ENCODE assay signal across 8 cellular contexts in genomic region chr5:91378683-91379601, GRCh38. TPM values are rescaled to one million over a fixed set of nuclear protein-coding genes. Genes with fewer than 3 reads are reported as not detected.
DNase-seq lines count a peak whose midpoint lies in the region; ATAC-seq, FAIRE-seq and TF ChIP-seq lines count a peak whose summit lies in the region.

No MANE protein-coding gene starts in this region.

- peak overlapping the region; percentile 48 for H3K4me2 ChIP-seq in K562 (ENCODE audit: insufficient read depth, low read length)

- H3K36me3 ChIP-seq in HUES6 (ENCODE audit: control insufficient read depth, insufficient read depth, low read length) (peaks cover 38% of the 10 kb centered on the region), K562 (ENCODE audit: control insufficient read depth, insufficient read depth, low read length) (peaks cover 53% of the 10 kb centered on the region), mesodermal cell (ENCODE audit: control insufficient read depth, insufficient read depth, low read length) (peaks cover 23% of the 10 kb centered on the region)

- TF ChIP-seq CTCF in AG10803 (conservative IDR thresholded peaks at IDR 0.05; ENCODE audit: low read length) (no peak), K562 (IDR thresholded peaks at IDR 0.05 in 2 of 3, conservative IDR thresholded peaks at IDR 0.05 in 1 of 3; ENCODE audit: insufficient read depth in 2 of 3, low read depth in 1 of 3, low read length in 3 of 3) (no peak)

- no peak for TF ChIP-seq POLR2A in K562 (conservative IDR thresholded peaks at IDR 0.05)

- intact Hi-C loops in K562 (cut with micrococcal nuclease): no loop called here

- H3K9me3 ChIP-seq in HUES6 (ENCODE audit: control insufficient read depth, insufficient read depth, low read depth, low read length) (no peaks in the 10 kb centered on the region), K562 (replicated peaks; ENCODE audit: control insufficient read depth, insufficient read depth, low read depth, low read length) (no peaks in the 10 kb centered on the region), mesodermal cell (ENCODE audit: control insufficient read depth, low read length) (no peaks in the 10 kb centered on the region)

- peaks cover 1% of the 10 kb centered on the region; the same call in 1 of the 2 replicates for H3K4me1 ChIP-seq in HUES6 (ENCODE audit: control insufficient read depth, insufficient read depth, low read length)
- no peaks in the 10 kb centered on the region; a peak in 1 of 5 replicates for H3K4me1 ChIP-seq in K562 (replicated peaks in 1 of 2; ENCODE audit: control insufficient read depth in 2 of 2, insufficient read depth in 2 of 2, low read length in 2 of 2)
- H3K4me1 ChIP-seq in mesodermal cell (ENCODE audit: control insufficient read depth, insufficient read depth, low read length, poor library complexity, severe bottlenecking): peaks cover 3% of the 10 kb centered on the region

- TF ChIP-seq EP300 in K562 (IDR thresholded peaks at IDR 0.05; ENCODE audit: low read length): no peak

- CTCF ChIA-PET in K562 (lab: Yijun Ruan, JAX; ENCODE audit: low intra/inter-chr PET ratio): no interaction called here

- POLR2A ChIA-PET in K562 (lab: Yijun Ruan, JAX): interaction anchor here (0.6 to 2.1 kb wide), 13 partner anchors 8 to 514 kb away, joined by 3 to 26 read pairs (median 6); no protein-coding TSS in a partner anchor

- H3K27ac ChIP-seq in HUES6 (ENCODE audit: low read depth, low read length) (peak overlapping the region; percentile 92), K562 (ENCODE audit: extremely low read depth, low read depth, low read length) (peak overlapping the region; percentile 96; the same call in 2 of the 3 replicates), mesodermal cell (ENCODE audit: low read depth, low read length, severe bottlenecking) (peak overlapping the region; percentile 100)

- no peak for FAIRE-seq in K562 (lab: Jason Lieb, UNC)

- H3K4me3 ChIP-seq in AG10803 (ENCODE audit: low read length) (peak overlapping the region; percentile 81), HUES6 (ENCODE audit: low read depth, low read length) (peak overlapping the region; percentile 77), K562 (peak overlapping the region; percentile 60), mesodermal cell (ENCODE audit: extremely low read depth, insufficient read depth, low read length, poor library complexity, severe bottlenecking) (peak overlapping the region; percentile 74)

- H3K9ac ChIP-seq in HUES6 (ENCODE audit: low read length) (peak overlapping the region; percentile 93), K562 (ENCODE audit: insufficient read depth in 1 of 2, low read depth in 2 of 2, low read length in 2 of 2) (peak overlapping the region in 1 of 2 experiments; percentile 99; a peak in 3 of 4 replicates)

- no peak for TF ChIP-seq RAD21 in K562 (CRISPR knock-in tag; conservative IDR thresholded peaks at IDR 0.05 in 1 of 2, IDR thresholded peaks at IDR 0.05 in 1 of 2)

- in situ Hi-C loops in K562 (cut with MboI): no loop called here

- no peaks in the 10 kb centered on the region for H3K27me3 ChIP-seq in HUES6 (ENCODE audit: control insufficient read depth, insufficient read depth, low read length)
- H3K27me3 ChIP-seq in K562 (ENCODE audit: control insufficient read depth in 2 of 2, insufficient read depth in 2 of 2, low read length in 2 of 2): no peaks in the 10 kb centered on the region

- H4K20me1 ChIP-seq in K562 (replicated peaks; ENCODE audit: control insufficient read depth, insufficient read depth, low read length): 0 out of 2 replicates have a peak, but pooled peaks cover 3% of the 10 kb centered on the region

- 3% methylated on average over 11 of the region's 11 CpGs for WGBS in K562 (ENCODE audit: insufficient coverage, low coverage, missing lambda C conversion rate)
- WGBS in mesodermal cell (ENCODE audit: insufficient coverage in 2 of 2), 2 experiments: 20% methylated on average over 2 of the region's 11 CpGs; no CpG with 5 or more reads in 1 of the 2 experiments

- no peak for DNase-seq in AG10803 (ENCODE audit: low read depth)
- peak in 1 of 4 experiments; percentile 23 for DNase-seq in K562 (ENCODE audit: extremely low read depth in 1 of 4, low spot score in 3 of 4)
- DNase-seq in iPS-NIHi7 (ENCODE audit: extremely low spot score): no peak
- DNase-seq in activated gamma-delta T cell (lab: John Stamatoyannopoulos, UW): no peak
- no peak for DNase-seq in SKM-1 treated with dmso at 0.1 percent for 144 hours (lab: John Stamatoyannopoulos, UW; ENCODE audit: unreplicated experiment)
- no peak for DNase-seq in MV-4-11 (lab: John Stamatoyannopoulos, UW)

- BruUV-seq in K562 (replicated peaks; lab: Mats Ljungman, UMichigan): no TSS peak

- no peak overlapping the region for H2AFZ ChIP-seq in K562 (ENCODE audit: low read depth, low read length)

- H3K9me1 ChIP-seq in K562 (ENCODE audit: control insufficient read depth, insufficient read depth, low read length): no peaks in the 10 kb centered on the region

- H3K79me2 ChIP-seq in K562 (ENCODE audit: control insufficient read depth, insufficient read depth, low read length): peaks cover 92% of the 10 kb centered on the region

- ATAC-seq in K562: no peak

TF ChIP-seq in K562, 482 proteins besides CTCF, POLR2A, EP300 and RAD21 (continues in another document):
- TF ChIP-seq TSC22D4 (tag; IDR thresholded peaks at IDR 0.05): no peak
- TF ChIP-seq WHSC1 (IDR thresholded peaks at IDR 0.05; ENCODE audit: low read length): no peak
- TF ChIP-seq TBL1XR1 (IDR thresholded peaks at IDR 0.05; ENCODE audit: low read length in 2 of 2): 0 out of 4 replicates have a peak, but pooled peaks of 1 of the 2 experiments have one; percentile 10
- TF ChIP-seq PML (IDR thresholded peaks at IDR 0.05; ENCODE audit: low read length): no peak
- peak; percentile 90 for TF ChIP-seq RBM25 (IDR thresholded peaks at IDR 0.05; ENCODE audit: low read depth, low read length, severe bottlenecking)
- no peak for TF ChIP-seq ZNF165 (CRISPR knock-in tag; IDR thresholded peaks at IDR 0.05; ENCODE audit: borderline replicate concordance)
- TF ChIP-seq NELFE (IDR thresholded peaks at IDR 0.05; ENCODE audit: insufficient read depth, insufficient read length): no peak
- TF ChIP-seq POLR2AphosphoS5 (IDR thresholded peaks at IDR 0.05; ENCODE audit: control insufficient read depth, insufficient read depth, low read depth, low read length): 0 out of 2 replicates have a peak, but pooled peaks have one; percentile 28
- no peak for TF ChIP-seq PHB2 (IDR thresholded peaks at IDR 0.05; ENCODE audit: low read depth)
- TF ChIP-seq YY1 (IDR thresholded peaks at IDR 0.05; ENCODE audit: borderline replicate concordance in 1 of 3, control insufficient read depth in 1 of 3, extremely low read depth in 1 of 3, insufficient read depth in 3 of 3, insufficient read length in 1 of 3, insufficient replicate concordance in 2 of 3, low read depth in 1 of 3, low read length in 2 of 3): no peak
- TF ChIP-seq ZNF740 (CRISPR knock-in tag; IDR thresholded peaks at IDR 0.05): no peak
- 0 out of 4 replicates have a peak, but pooled peaks of 1 of the 2 experiments have one; percentile 20 for TF ChIP-seq ZNF740 (tag; IDR thresholded peaks at IDR 0.05)
- no peak for TF ChIP-seq THAP12 (CRISPR knock-in tag; IDR thresholded peaks at IDR 0.05)
- no peak; the same call in 1 of the 2 replicates for TF ChIP-seq ZNF551 (CRISPR knock-in tag; IDR thresholded peaks at IDR 0.05)

RNA-seq across cellular contexts. Expression of gene ARRDC3, which starts 4.2 kb away (rescaled TPM):
- total RNA-seq in K562 (2011; cell fraction: chromatin; rRNA removed; ENCODE audit: low replicate concordance): 71.8 and 190 TPM in 2 replicates
- 40.0 and 50.7 TPM in 2 replicates for total RNA-seq in K562 (2011; cell fraction: nucleolus; rRNA removed)
- total RNA-seq in K562 (2011; cell fraction: nucleoplasm; rRNA removed): 79.3 and 101 TPM in 2 replicates
- 45.2 and 46.2 TPM in 2 replicates for total RNA-seq in K562 (2014; rRNA removed)
- total RNA-seq in K562 (2014; rRNA removed; fragmentation: Illumina TruSeq; extraction: Trizol): 54.4 and 58.1 TPM in 2 replicates
- 36.0 and 39.4 TPM in 2 replicates for total RNA-seq in K562 (2015; rRNA removed; fragmentation: Illumina TruSeq; extraction: Trizol)
- 42.1 and 49.1 TPM in 2 replicates for total RNA-seq in K562 (2021)
- 40.4 and 41.0 TPM in 2 replicates for polyA plus RNA-seq in K562 (2011; rRNA removed)
- polyA plus RNA-seq in K562 (2011; cell fraction: cytosol; rRNA removed): 6.3 and 18.7 TPM in 2 replicates
- 49.0 and 78.9 TPM in 2 replicates for polyA plus RNA-seq in K562 (2011; cell fraction: nucleus; rRNA removed)
- polyA plus RNA-seq in K562 (2012): 27.7 and 35.0 TPM in 2 replicates
- polyA plus RNA-seq in K562 (2014; fragmentation: Illumina TruSeq; extraction: Trizol): 19.3 and 25.5 TPM in 2 replicates
- 10 to 100 TPM; 23.8 to 30.2 TPM for polyA plus RNA-seq in K562 (2014; fragmentation: Nextera tagmentation; extraction: Ambion mirVana)
- polyA plus RNA-seq in K562 (2014; rRNA removed): 15.3 and 15.9 TPM in 2 replicates
- 193 and 245 TPM in 2 replicates for polyA minus RNA-seq in K562 (2011; rRNA and poly(A)+ RNA removed)
- 88.1 and 97.8 TPM in 2 replicates for polyA minus RNA-seq in K562 (2011; cell fraction: cytosol; rRNA and poly(A)+ RNA removed)
- 124 and 274 TPM in 2 replicates for polyA minus RNA-seq in K562 (2011; cell fraction: nucleus; rRNA and poly(A)+ RNA removed)
- polyA plus RNA-seq in mesodermal cell (2013, experiment 1 of 2): 36.7 TPM
- polyA plus RNA-seq in mesodermal cell (2013, experiment 2 of 2): 43.7 TPM
